In the genomic region with DNA sequence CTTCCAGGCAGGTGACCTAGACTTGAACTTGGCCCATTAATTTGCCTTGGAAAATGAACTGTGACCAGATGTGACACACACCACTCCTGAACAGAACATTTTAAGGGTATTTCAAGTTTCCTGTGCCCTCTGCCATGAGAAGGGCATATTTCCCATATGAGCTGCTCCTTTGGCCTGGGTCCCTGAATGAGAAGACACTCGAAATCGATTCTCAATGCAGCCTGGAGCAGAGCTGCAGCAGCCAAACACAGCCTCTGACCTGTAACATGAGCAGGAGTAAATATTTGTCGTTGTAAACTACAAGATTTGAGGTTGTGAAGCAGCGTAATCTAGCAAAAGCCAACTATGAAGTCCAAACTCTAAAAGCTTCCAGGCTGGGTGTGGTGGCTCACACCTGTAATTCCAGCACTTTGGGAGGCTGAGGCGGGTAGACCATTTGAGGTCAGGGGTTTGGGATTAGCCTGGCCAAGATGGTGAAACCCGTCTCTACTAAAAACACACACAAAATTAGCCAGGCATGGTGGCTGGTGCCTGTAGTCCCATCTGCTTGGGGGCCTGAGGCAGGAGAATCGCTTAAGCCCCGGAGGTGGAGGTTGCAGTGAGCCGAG, we compare ENCODE assay signal across 1 cellular context.
TF ChIP-seq lines count a peak whose summit lies in the region.

No MANE protein-coding gene starts in this region.

TF ChIP-seq in HepG2, 621 proteins besides CTCF, POLR2A, EP300 and RAD21 (continued from another document and continues in another):
- TF ChIP-seq NFIC (IDR thresholded peaks at IDR 0.05; ENCODE audit: low read length) (peak; percentile 86; the same call in 1 of the 2 replicates), NFKBIZ (CRISPR knock-in tag; IDR thresholded peaks at IDR 0.05) (0 out of 2 replicates have a peak, but pooled peaks have one; percentile 75), REXO4 (CRISPR knock-in tag; IDR thresholded peaks at IDR 0.05; ENCODE audit: borderline replicate concordance) (no peak), PAX8 (CRISPR knock-in tag; IDR thresholded peaks at IDR 0.05; ENCODE audit: borderline replicate concordance) (no peak), GPN1 (CRISPR knock-in tag; IDR thresholded peaks at IDR 0.05; ENCODE audit: borderline replicate concordance) (0 out of 2 replicates have a peak, but pooled peaks have one; percentile 38), NR2C2 (CRISPR knock-in tag; IDR thresholded peaks at IDR 0.05; ENCODE audit: borderline replicate concordance) (peak; percentile 63; the same call in 1 of the 2 replicates), TOE1 (CRISPR knock-in tag; IDR thresholded peaks at IDR 0.05) (peak; percentile 72; the same call in 1 of the 2 replicates), MLLT10 (CRISPR knock-in tag; IDR thresholded peaks at IDR 0.05) (no peak), ZNF124 (CRISPR knock-in tag; IDR thresholded peaks at IDR 0.05) (0 out of 2 replicates have a peak, but pooled peaks have one; percentile 44), ZNF652 (CRISPR knock-in tag; IDR thresholded peaks at IDR 0.05; ENCODE audit: borderline replicate concordance, low read depth) (no peak; the same call in 1 of the 2 replicates), SNAI1 (CRISPR knock-in tag; IDR thresholded peaks at IDR 0.05; ENCODE audit: borderline replicate concordance) (0 out of 2 replicates have a peak, but pooled peaks have one; percentile 58), KMT2B (CRISPR knock-in tag; IDR thresholded peaks at IDR 0.05) (peak; percentile 47; the same call in 1 of the 2 replicates), ZNF3 (CRISPR knock-in tag; IDR thresholded peaks at IDR 0.05) (no peak), ZMYM2 (CRISPR knock-in tag; IDR thresholded peaks at IDR 0.05) (peak; percentile 96), ZNF788 (CRISPR knock-in tag; IDR thresholded peaks at IDR 0.05; ENCODE audit: borderline replicate concordance) (peak; percentile 53; the same call in 1 of the 2 replicates), ZFP1 (CRISPR knock-in tag; IDR thresholded peaks at IDR 0.05) (peak; percentile 78; the same call in 1 of the 2 replicates), JARID2 (CRISPR knock-in tag; IDR thresholded peaks at IDR 0.05; ENCODE audit: insufficient replicate concordance) (peak; percentile 64), SIX4 (CRISPR knock-in tag; IDR thresholded peaks at IDR 0.05) (peak; percentile 99), CEBPB (IDR thresholded peaks at IDR 0.05; ENCODE audit: borderline replicate concordance, low read depth, low read length) (no peak), ISL2 (CRISPR knock-in tag; IDR thresholded peaks at IDR 0.05) (peak; percentile 83; the same call in 1 of the 2 replicates), FOXA3 (CRISPR knock-in tag; IDR thresholded peaks at IDR 0.05) (peak; percentile 99), TMF1 (CRISPR knock-in tag; IDR thresholded peaks at IDR 0.05; ENCODE audit: low read depth) (peak; percentile 45; the same call in 1 of the 2 replicates), NRL (CRISPR knock-in tag; IDR thresholded peaks at IDR 0.05; ENCODE audit: borderline replicate concordance) (no peak), PITX1 (CRISPR knock-in tag; IDR thresholded peaks at IDR 0.05) (peak; percentile 88), ARNTL (CRISPR knock-in tag; IDR thresholded peaks at IDR 0.05) (peak; percentile 68; the same call in 1 of the 2 replicates), WIZ (CRISPR knock-in tag; IDR thresholded peaks at IDR 0.05) (no peak), TARDBP (CRISPR knock-in tag; IDR thresholded peaks at IDR 0.05) (peak; percentile 67; the same call in 1 of the 2 replicates), ZNF670 (CRISPR knock-in tag; IDR thresholded peaks at IDR 0.05; ENCODE audit: borderline replicate concordance) (peak; percentile 94; the same call in 1 of the 2 replicates), HOXA5 (CRISPR knock-in tag; IDR thresholded peaks at IDR 0.05) (peak; percentile 79), ZFX (CRISPR knock-in tag; IDR thresholded peaks at IDR 0.05; ENCODE audit: low read depth) (peak; percentile 42; the same call in 1 of the 2 replicates), THYN1 (CRISPR knock-in tag; IDR thresholded peaks at IDR 0.05; ENCODE audit: borderline replicate concordance, low read depth) (0 out of 2 replicates have a peak, but pooled peaks have one; percentile 24), CCDC6 (CRISPR knock-in tag; IDR thresholded peaks at IDR 0.05) (0 out of 2 replicates have a peak, but pooled peaks have one; percentile 41), ESRRA (CRISPR knock-in tag; IDR thresholded peaks at IDR 0.05; ENCODE audit: low read depth) (peak; percentile 76; the same call in 1 of the 2 replicates), SMC3 (IDR thresholded peaks at IDR 0.05; ENCODE audit: low read length) (peak; percentile 15; the same call in 1 of the 2 replicates), TEAD3 (CRISPR knock-in tag; optimal IDR thresholded peaks at IDR 0.05; ENCODE audit: borderline replicate concordance) (peak; percentile 73), NFE2 (CRISPR knock-in tag; IDR thresholded peaks at IDR 0.05) (no peak), KLF6 (CRISPR knock-in tag; IDR thresholded peaks at IDR 0.05) (peak; percentile 62; the same call in 1 of the 2 replicates), ETV5 (CRISPR knock-in tag; IDR thresholded peaks at IDR 0.05; ENCODE audit: borderline replicate concordance) (peak; percentile 47; the same call in 1 of the 2 replicates), DPF2 (CRISPR knock-in tag; IDR thresholded peaks at IDR 0.05; ENCODE audit: borderline replicate concordance, low read depth) (peak; percentile 80; the same call in 1 of the 2 replicates), ZBTB8A (CRISPR knock-in tag; IDR thresholded peaks at IDR 0.05; ENCODE audit: borderline replicate concordance, low read depth) (no peak), IRF2 (CRISPR knock-in tag; IDR thresholded peaks at IDR 0.05) (peak; percentile 90; the same call in 1 of the 2 replicates)
- TF ChIP-seq, protein P1, sequence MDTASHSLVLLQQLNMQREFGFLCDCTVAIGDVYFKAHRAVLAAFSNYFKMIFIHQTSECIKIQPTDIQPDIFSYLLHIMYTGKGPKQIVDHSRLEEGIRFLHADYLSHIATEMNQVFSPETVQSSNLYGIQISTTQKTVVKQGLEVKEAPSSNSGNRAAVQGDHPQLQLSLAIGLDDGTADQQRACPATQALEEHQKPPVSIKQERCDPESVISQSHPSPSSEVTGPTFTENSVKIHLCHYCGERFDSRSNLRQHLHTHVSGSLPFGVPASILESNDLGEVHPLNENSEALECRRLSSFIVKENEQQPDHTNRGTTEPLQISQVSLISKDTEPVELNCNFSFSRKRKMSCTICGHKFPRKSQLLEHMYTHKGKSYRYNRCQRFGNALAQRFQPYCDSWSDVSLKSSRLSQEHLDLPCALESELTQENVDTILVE (CRISPR knock-in tag; IDR thresholded peaks at IDR 0.05), result peak; percentile 53; the same call in 1 of the 2 replicates
- TF ChIP-seq, protein P2, sequence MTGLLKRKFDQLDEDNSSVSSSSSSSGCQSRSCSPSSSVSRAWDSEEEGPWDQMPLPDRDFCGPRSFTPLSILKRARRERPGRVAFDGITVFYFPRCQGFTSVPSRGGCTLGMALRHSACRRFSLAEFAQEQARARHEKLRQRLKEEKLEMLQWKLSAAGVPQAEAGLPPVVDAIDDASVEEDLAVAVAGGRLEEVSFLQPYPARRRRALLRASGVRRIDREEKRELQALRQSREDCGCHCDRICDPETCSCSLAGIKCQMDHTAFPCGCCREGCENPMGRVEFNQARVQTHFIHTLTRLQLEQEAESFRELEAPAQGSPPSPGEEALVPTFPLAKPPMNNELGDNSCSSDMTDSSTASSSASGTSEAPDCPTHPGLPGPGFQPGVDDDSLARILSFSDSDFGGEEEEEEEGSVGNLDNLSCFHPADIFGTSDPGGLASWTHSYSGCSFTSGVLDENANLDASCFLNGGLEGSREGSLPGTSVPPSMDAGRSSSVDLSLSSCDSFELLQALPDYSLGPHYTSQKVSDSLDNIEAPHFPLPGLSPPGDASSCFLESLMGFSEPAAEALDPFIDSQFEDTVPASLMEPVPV (CRISPR knock-in tag; IDR thresholded peaks at IDR 0.05), result peak; percentile 65
- TF ChIP-seq, protein P3, sequence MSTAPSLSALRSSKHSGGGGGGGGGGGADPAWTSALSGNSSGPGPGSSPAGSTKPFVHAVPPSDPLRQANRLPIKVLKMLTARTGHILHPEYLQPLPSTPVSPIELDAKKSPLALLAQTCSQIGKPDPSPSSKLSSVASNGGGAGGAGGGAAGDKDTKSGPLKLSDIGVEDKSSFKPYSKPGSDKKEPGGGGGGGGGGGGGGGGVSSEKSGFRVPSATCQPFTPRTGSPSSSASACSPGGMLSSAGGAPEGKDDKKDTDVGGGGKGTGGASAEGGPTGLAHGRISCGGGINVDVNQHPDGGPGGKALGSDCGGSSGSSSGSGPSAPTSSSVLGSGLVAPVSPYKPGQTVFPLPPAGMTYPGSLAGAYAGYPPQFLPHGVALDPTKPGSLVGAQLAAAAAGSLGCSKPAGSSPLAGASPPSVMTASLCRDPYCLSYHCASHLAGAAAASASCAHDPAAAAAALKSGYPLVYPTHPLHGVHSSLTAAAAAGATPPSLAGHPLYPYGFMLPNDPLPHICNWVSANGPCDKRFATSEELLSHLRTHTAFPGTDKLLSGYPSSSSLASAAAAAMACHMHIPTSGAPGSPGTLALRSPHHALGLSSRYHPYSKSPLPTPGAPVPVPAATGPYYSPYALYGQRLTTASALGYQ (CRISPR knock-in tag; IDR thresholded peaks at IDR 0.05), result peak; percentile 87
- TF ChIP-seq, protein P4, sequence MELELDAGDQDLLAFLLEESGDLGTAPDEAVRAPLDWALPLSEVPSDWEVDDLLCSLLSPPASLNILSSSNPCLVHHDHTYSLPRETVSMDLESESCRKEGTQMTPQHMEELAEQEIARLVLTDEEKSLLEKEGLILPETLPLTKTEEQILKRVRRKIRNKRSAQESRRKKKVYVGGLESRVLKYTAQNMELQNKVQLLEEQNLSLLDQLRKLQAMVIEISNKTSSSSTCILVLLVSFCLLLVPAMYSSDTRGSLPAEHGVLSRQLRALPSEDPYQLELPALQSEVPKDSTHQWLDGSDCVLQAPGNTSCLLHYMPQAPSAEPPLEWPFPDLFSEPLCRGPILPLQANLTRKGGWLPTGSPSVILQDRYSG (CRISPR knock-in tag; IDR thresholded peaks at IDR 0.05), result no peak
- TF ChIP-seq, protein P5, sequence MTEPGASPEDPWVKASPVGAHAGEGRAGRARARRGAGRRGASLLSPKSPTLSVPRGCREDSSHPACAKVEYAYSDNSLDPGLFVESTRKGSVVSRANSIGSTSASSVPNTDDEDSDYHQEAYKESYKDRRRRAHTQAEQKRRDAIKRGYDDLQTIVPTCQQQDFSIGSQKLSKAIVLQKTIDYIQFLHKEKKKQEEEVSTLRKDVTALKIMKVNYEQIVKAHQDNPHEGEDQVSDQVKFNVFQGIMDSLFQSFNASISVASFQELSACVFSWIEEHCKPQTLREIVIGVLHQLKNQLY (CRISPR knock-in tag; IDR thresholded peaks at IDR 0.05), result peak; percentile 75; the same call in 1 of the 2 replicates
- TF ChIP-seq, protein P6, sequence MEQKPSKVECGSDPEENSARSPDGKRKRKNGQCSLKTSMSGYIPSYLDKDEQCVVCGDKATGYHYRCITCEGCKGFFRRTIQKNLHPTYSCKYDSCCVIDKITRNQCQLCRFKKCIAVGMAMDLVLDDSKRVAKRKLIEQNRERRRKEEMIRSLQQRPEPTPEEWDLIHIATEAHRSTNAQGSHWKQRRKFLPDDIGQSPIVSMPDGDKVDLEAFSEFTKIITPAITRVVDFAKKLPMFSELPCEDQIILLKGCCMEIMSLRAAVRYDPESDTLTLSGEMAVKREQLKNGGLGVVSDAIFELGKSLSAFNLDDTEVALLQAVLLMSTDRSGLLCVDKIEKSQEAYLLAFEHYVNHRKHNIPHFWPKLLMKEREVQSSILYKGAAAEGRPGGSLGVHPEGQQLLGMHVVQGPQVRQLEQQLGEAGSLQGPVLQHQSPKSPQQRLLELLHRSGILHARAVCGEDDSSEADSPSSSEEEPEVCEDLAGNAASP (CRISPR knock-in tag; IDR thresholded peaks at IDR 0.05; ENCODE audit: borderline replicate concordance), result peak; percentile 79; the same call in 1 of the 2 replicates
- TF ChIP-seq, protein P7, sequence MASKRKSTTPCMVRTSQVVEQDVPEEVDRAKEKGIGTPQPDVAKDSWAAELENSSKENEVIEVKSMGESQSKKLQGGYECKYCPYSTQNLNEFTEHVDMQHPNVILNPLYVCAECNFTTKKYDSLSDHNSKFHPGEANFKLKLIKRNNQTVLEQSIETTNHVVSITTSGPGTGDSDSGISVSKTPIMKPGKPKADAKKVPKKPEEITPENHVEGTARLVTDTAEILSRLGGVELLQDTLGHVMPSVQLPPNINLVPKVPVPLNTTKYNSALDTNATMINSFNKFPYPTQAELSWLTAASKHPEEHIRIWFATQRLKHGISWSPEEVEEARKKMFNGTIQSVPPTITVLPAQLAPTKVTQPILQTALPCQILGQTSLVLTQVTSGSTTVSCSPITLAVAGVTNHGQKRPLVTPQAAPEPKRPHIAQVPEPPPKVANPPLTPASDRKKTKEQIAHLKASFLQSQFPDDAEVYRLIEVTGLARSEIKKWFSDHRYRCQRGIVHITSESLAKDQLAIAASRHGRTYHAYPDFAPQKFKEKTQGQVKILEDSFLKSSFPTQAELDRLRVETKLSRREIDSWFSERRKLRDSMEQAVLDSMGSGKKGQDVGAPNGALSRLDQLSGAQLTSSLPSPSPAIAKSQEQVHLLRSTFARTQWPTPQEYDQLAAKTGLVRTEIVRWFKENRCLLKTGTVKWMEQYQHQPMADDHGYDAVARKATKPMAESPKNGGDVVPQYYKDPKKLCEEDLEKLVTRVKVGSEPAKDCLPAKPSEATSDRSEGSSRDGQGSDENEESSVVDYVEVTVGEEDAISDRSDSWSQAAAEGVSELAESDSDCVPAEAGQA (IDR thresholded peaks at IDR 0.05; ENCODE audit: low read depth), result 0 out of 2 replicates have a peak, but pooled peaks have one; percentile 41
- TF ChIP-seq, protein P7 (CRISPR knock-in tag; IDR thresholded peaks at IDR 0.05; ENCODE audit: borderline replicate concordance), result no peak
